21 cellular contexts compared by ENCODE assay signal in the genomic region with DNA sequence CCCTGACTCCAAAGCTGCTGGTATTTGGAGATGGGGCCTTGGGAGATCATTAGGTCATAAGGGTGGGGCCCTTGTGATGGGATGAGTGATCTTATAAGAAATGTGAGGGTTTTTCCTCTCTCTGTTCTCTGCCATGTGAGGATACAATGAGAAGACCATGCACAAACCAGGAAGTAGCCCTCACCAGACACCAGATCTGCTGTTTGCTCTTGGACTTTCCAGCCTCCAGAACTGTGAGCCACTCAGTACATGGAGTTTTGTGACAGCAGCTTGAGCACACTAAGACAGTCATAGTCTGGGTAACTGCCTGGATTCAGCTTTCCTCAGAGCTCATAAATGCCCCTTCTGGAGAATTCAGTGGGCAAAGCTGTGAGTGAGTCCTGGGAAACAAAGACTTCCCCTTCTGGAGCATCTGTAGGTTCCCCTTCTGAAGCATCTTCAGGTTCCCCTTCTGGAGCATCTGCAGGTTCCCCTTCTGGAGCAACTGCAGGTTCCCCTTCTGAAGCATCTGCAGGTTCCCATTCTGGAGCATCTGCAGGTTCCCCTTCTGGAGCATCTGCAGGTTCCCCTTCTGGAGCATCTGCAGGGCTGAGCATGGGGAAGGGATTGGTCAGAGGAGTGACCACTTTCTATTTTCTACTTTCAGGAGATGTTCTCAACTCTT.
"Had no signal": no experiment of that assay in that cellular context is flagged by ENCODE, and none has a peak within 500 bp of the region (broad histone marks: within the 10 kb centered on the region; RNA-seq: fewer than 3 reads in every experiment).

No MANE protein-coding gene starts in this region.

- H3K9me3 Mint-ChIP-seq: activated T-helper 17 cell treated with anti-CD3 and anti-CD28 coated beads, Interleukin-2, amount 50 U/mL, for 72 hours; mesothelial cell of epicardium; natural killer cell had no signal

- H3K4me3 ChIP-seq: thyroid gland had no signal

- H3K27ac ChIP-seq: thyroid gland had no signal

- H3K27me3 Mint-ChIP-seq: activated T-helper 17 cell treated with anti-CD3 and anti-CD28 coated beads, Interleukin-2, amount 50 U/mL, for 72 hours; progenitor cell of endocrine pancreas had no signal

- H3K36me3 ChIP-seq: thyroid gland had no signal

- DNase-seq: activated CD4-positive, alpha-beta T cell treated with anti-CD3 and anti-CD28 coated beads for 1 hour; activated CD4-positive, alpha-beta T cell treated with anti-CD3 and anti-CD28 coated beads, Interleukin-2, amount 50 U/mL, for 4 hours; activated CD8-positive, alpha-beta memory T cell treated with anti-CD3 and anti-CD28 coated beads for 24 hours; activated CD8-positive, alpha-beta memory T cell treated with anti-CD3 and anti-CD28 coated beads, Interleukin-2, amount 50 U/mL, for 4 hours; activated naive CD4-positive, alpha-beta T cell; activated T-cell treated with anti-CD3 and anti-CD28 coated beads, Interleukin-2, amount 50 U/mL, for 24 hours; central memory CD4-positive, alpha-beta T cell; effector memory CD4-positive, alpha-beta T cell; hippocampal formation; kidney glomerular epithelial cell; left ventricle myocardium superior; mammary epithelial cell; natural killer cell; retina; stimulated activated CD4-positive, alpha-beta T cell treated with anti-CD3 and anti-CD28 coated beads, Interleukin-2, amount 100 ng/mL, for 48 hours; stimulated activated naive CD4-positive, alpha-beta T cell; thyroid gland had no signal

- H3K4me1 Mint-ChIP-seq: activated T-helper 17 cell treated with anti-CD3 and anti-CD28 coated beads, Interleukin-2, amount 50 U/mL, for 72 hours; mesothelial cell of epicardium had no signal

- ATAC-seq: activated T-helper 17 cell treated with anti-CD3 and anti-CD28 coated beads, Interleukin-2, amount 50 U/mL, for 72 hours; left ventricle myocardium superior had no signal

- H3K9me3 ChIP-seq: thyroid gland had no signal

- H3K27me3 ChIP-seq: thyroid gland had no signal

- H3K4me1 ChIP-seq: thyroid gland had no signal

- H3K4me3 Mint-ChIP-seq: activated naive CD8-positive, alpha-beta T cell; activated T-cell treated with anti-CD3 and anti-CD28 coated beads, Interleukin-2, amount 50 U/mL, for 24 hours; activated T-helper 17 cell treated with anti-CD3 and anti-CD28 coated beads, Interleukin-2, amount 50 U/mL, for 72 hours; mesothelial cell of epicardium; natural killer cell had no signal

- H3K27ac Mint-ChIP-seq: activated naive CD8-positive, alpha-beta T cell; activated T-cell treated with anti-CD3 and anti-CD28 coated beads, Interleukin-2, amount 50 U/mL, for 24 hours; activated T-helper 17 cell treated with anti-CD3 and anti-CD28 coated beads, Interleukin-2, amount 50 U/mL, for 72 hours; mesothelial cell of epicardium; natural killer cell; progenitor cell of endocrine pancreas had no signal
